9 cellular contexts compared by ENCODE assay signal in the genomic region with DNA sequence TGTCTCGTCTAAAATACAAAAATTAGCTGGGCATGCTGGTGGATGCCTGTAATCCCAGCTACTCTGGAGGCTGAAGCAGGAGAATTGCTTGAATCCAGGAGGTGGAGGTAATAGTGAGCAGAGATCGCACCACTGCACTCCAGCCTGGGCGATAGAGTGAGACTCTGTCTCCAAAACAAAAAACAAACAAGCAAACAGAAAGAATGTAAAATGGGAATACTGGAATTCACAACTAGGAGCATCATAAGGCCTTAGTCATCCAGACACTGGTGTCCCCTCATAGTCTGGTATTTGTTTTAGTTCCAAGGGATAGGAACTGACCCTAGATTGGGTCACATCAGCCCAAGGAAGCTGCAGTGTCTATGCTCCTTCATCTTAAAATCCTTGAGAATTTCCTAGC.
"Had no signal": no experiment of that assay in that cellular context is flagged by ENCODE, and none has a peak within 500 bp of the region (broad histone marks: within the 10 kb centered on the region; RNA-seq: fewer than 3 reads in every experiment).

No MANE protein-coding gene starts in this region.

- H3K9ac ChIP-seq: GM23248 had no signal

- H2AFZ ChIP-seq: GM23248 had no signal

- H3K27ac ChIP-seq: GM23248 had no signal

- H3K9me3 Mint-ChIP-seq: H9 had no signal

- DNase-seq: GM23248, GOT3, H7, H9, HCEC 1CT, HFFc6 had no signal

- H3K36me3 ChIP-seq: HAP-1 had no signal

- H3K9me3 ChIP-seq: HAP-1 had no signal

- H3K27ac Mint-ChIP-seq: H9, HFFc6 had no signal

- H3K4me3 ChIP-seq: GM23248, HAP-1 had no signal

- H3K4me3 Mint-ChIP-seq: H9, HFFc6 had no signal

- FAIRE-seq: H54 had no signal

- H3K4me1 ChIP-seq: HAP-1 had no signal

- ATAC-seq: HCT116 had no signal
